Comparison of ENCODE assay signal across 3 cellular contexts in genomic region chr13:87384099-87384498, GRCh38.
"Had no signal": no experiment of that assay in that cellular context is flagged by ENCODE, and none has a peak within 500 bp of the region (broad histone marks: within the 10 kb centered on the region; RNA-seq: fewer than 3 reads in every experiment).

No MANE protein-coding gene starts in this region.

- DNase-seq: GDM1, GF-D8 had no signal

- ATAC-seq: GM12878 had no signal

- H3K4me3 ChIP-seq: GM12878 had no signal
